ENCODE assay signal across 8 cellular contexts in the genomic region with DNA sequence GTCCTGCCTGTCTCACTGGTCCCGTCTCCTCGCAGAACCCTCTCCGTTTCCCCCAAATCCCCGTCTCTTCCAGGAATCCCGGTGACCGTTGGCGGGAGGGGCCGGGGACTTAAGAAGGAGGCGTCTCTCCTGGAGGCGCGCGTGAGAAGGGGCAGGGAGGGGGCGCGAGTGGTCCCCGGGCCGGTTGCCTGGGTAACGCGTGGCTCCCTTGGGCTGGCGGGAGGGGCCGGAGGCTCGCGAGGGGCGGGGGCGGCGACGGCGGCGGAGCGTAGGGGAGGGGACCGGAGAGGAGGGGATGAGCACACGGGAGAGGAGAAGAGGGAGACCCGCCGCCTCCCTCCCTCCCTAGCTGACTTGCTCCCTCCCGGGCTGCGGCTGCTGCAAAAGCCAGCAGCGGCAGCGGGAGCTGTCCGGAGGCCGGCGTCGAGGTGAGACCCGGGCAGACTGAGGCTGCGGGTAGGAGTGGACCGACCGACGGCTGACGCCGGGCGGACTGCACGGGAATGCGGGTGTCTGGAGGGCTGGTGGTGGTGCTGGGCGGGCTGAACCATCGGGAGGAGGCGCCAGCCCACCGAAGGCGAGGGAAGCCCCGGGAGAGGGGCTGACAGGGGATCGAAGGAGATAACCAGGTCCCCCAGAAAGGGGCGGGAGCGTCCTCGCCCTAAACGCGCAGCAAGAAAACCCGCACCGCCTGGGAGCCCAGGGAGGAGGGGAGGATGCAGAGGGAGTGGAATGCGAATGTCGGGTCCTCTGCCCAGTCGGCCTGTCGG. TPM values are rescaled to one million over a fixed set of nuclear protein-coding genes. Genes with fewer than 3 reads are reported as not detected.
DNase-seq lines count a peak whose midpoint lies in the region; ATAC-seq and TF ChIP-seq lines count a peak whose summit lies in the region.

TSS of gene PRRT2 (plus strand) at position 298 of the 770 bp plus-strand sequence. CDS start 862 bp downstream, outside the sequence.

- ATAC-seq in HG03521 (IDR thresholded peaks at IDR 0.05; ENCODE audit: unreplicated experiment), result no peak

- H3K27ac ChIP-seq in epithelial cell of prostate, result peak within 1 kb of the TSS; percentile 13
- peak within 1 kb of the TSS; percentile 98 for H3K27ac ChIP-seq in muscle layer of colon (ENCODE audit: low read depth, low read length)

- no peaks in the 10 kb centered on the region for H3K27me3 ChIP-seq in muscle layer of colon (ENCODE audit: control insufficient read depth in 1 of 2, insufficient read depth in 2 of 2, low read length in 2 of 2)

- H3K4me1 Mint-ChIP-seq in type B pancreatic cell (ENCODE audit: unreplicated experiment), result peaks cover 37% of the 10 kb centered on the region

- peak within 1 kb of the TSS; percentile 93 for H3K27ac Mint-ChIP-seq in type B pancreatic cell

- peak within 1 kb of the TSS; percentile 90 for H3K4me3 Mint-ChIP-seq in type B pancreatic cell

- H3K27me3 Mint-ChIP-seq in type B pancreatic cell, result peaks cover 4% of the 10 kb centered on the region

- peaks cover 64% of the 10 kb centered on the region for H3K4me1 ChIP-seq in muscle layer of colon (ENCODE audit: insufficient read depth, low read length)

- DNase-seq in EH (ENCODE audit: low read depth) (peak; percentile 57), NCI-H146 treated with DMSO at 0.1 percent for 48 hours (lab: John Stamatoyannopoulos, UW; ENCODE audit: unreplicated experiment) (peak; percentile 72), epithelial cell of prostate (ENCODE audit: low read depth, low spot score) (no peak), type B pancreatic cell (ENCODE audit: extremely low spot score, unreplicated experiment) (no peak)
- peak; percentile 52 for DNase-seq in activated CD8-positive, alpha-beta memory T cell treated with anti-CD3 and anti-CD28 coated beads, Interleukin-2, amount 50 U/mL, for 4 hours
- no peak for DNase-seq in effector CD4-positive, alpha-beta T cell

- H3K36me3 Mint-ChIP-seq in type B pancreatic cell, result peaks cover 5% of the 10 kb centered on the region

- H3K9me3 Mint-ChIP-seq in type B pancreatic cell, result no peaks in the 10 kb centered on the region

- no peaks in the 10 kb centered on the region for H3K9me3 ChIP-seq in muscle layer of colon (ENCODE audit: low read length)

- H3K36me3 ChIP-seq in muscle layer of colon (ENCODE audit: insufficient read depth, low read length), result peaks cover 17% of the 10 kb centered on the region

- peak within 1 kb of the TSS; percentile 61 for H3K9ac ChIP-seq in muscle layer of colon (ENCODE audit: low read length)

- H3K4me3 ChIP-seq in muscle layer of colon (ENCODE audit: low read depth in 1 of 2, low read length in 2 of 2), result peak within 1 kb of the TSS; percentile 62 to 78

- TF ChIP-seq CTCF in type B pancreatic cell (conservative IDR thresholded peaks at IDR 0.05), result no peak

RNA-seq across cellular contexts. Expression of gene PRRT2, which starts in this region (rescaled TPM):
- total RNA-seq in type B pancreatic cell (ENCODE audit: low replicate concordance), result 1.4 and 15.1 TPM in 2 replicates

Comparison
In these comparisons a context has a peak if more than half of its experiments do, and no peak if none do; other contexts are left out.
1. DNase-seq: peak in EH (single experiment), NCI-H146 treated with DMSO at 0.1 percent for 48 hours (single experiment) and activated CD8-positive, alpha-beta memory T cell treated with anti-CD3 and anti-CD28 coated beads, Interleukin-2, amount 50 U/mL, for 4 hours (single experiment); none in epithelial cell of prostate (single experiment), type B pancreatic cell (single experiment) and effector CD4-positive, alpha-beta T cell (single experiment).